ENCODE assay signal across 1 cellular context in the genomic region with DNA sequence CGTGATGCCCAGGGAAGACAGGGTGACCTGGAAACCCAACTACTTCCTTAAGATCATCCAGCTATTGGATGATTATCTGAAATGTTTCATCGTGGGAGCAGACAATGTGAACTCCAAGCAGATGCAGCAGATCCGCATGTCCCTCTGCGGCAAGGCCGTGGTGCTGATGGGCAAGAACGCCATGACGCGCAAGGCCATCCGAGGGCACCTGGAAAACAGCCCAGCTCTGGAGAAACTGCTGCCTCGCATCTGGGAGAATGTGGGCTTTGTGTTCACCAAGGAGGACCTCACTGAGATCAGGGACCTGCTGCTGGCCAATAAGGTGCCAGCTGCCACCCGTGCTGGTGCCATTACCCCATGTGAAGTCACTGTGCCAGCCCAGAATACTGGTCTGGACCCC.
TF ChIP-seq lines count a peak whose summit lies in the region.

No MANE protein-coding gene starts in this region.

TF ChIP-seq in HepG2, 621 proteins besides CTCF, POLR2A, EP300 and RAD21 (continued from another document):
- TF ChIP-seq, protein P1, sequence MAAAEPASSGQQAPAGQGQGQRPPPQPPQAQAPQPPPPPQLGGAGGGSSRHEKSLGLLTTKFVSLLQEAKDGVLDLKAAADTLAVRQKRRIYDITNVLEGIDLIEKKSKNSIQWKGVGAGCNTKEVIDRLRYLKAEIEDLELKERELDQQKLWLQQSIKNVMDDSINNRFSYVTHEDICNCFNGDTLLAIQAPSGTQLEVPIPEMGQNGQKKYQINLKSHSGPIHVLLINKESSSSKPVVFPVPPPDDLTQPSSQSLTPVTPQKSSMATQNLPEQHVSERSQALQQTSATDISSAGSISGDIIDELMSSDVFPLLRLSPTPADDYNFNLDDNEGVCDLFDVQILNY (CRISPR knock-in tag; conservative IDR thresholded peaks at IDR 0.05): no peak
- TF ChIP-seq MLLT10 (CRISPR knock-in tag; IDR thresholded peaks at IDR 0.05): no peak
- no peak for TF ChIP-seq ZNF549 (CRISPR knock-in tag; IDR thresholded peaks at IDR 0.05)
- no peak for TF ChIP-seq TSC22D2 (CRISPR knock-in tag; IDR thresholded peaks at IDR 0.05; ENCODE audit: borderline replicate concordance)
- TF ChIP-seq KLF15 (CRISPR knock-in tag; IDR thresholded peaks at IDR 0.05; ENCODE audit: borderline replicate concordance): no peak
- no peak for TF ChIP-seq AKNA (CRISPR knock-in tag; IDR thresholded peaks at IDR 0.05; ENCODE audit: borderline replicate concordance)
- TF ChIP-seq PCBP1 (IDR thresholded peaks at IDR 0.05; ENCODE audit: borderline replicate concordance, low read depth, low read length): no peak
- TF ChIP-seq ETV6 (CRISPR knock-in tag; conservative IDR thresholded peaks at IDR 0.05): no peak
- no peak for TF ChIP-seq ZBTB33 (CRISPR knock-in tag; IDR thresholded peaks at IDR 0.05)
- no peak for TF ChIP-seq PLSCR1 (CRISPR knock-in tag; IDR thresholded peaks at IDR 0.05; ENCODE audit: borderline replicate concordance)
TF ChIP-seq in HepG2: peak in this region for 0.
